Comparison of ENCODE assay signal across 14 cellular contexts in the genomic region with DNA sequence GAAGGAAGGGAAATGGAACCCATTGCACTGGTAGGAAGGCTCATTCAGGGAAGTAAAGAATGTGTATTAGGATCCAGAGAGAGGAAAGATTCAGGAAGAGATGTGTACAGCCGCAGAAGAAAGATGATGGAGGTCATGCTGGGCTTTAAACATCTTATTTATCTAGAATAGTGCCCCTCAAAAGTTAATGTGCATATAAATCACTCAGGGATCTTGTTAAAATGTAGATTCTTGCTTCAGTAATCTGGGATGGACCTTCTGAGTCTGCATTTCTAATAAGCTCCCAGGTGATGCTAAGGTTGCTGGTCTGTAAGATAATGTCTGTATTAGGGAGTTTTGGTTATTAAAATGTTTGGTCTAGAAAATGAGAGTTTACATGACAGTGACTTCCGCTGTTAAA. TPM values are rescaled to one million over a fixed set of nuclear protein-coding genes. Genes with fewer than 3 reads are reported as not detected.
DNase-seq lines count a peak whose midpoint lies in the region; ATAC-seq and TF ChIP-seq lines count a peak whose summit lies in the region.
"Had no signal": no experiment of that assay in that cellular context is flagged by ENCODE, and none has a peak within 500 bp of the region (broad histone marks: within the 10 kb centered on the region; RNA-seq: fewer than 3 reads in every experiment).

No MANE protein-coding gene starts in this region.

- no peak for DNase-seq in HEK293T (ENCODE audit: extremely low spot score)
- DNase-seq in mucosa of descending colon = no peak
- DNase-seq in NCI-H2171 (lab: John Stamatoyannopoulos, UW) = no peak
- no peak for DNase-seq in ureter (ENCODE audit: low spot score)
- no peak for DNase-seq in COLO829 (ENCODE audit: low spot score)
- DNase-seq: C1 segment of cervical spinal cord; CD4-positive, alpha-beta T cell; DMS79 treated with DMSO at 0.1 percent for 48 hours; EL; HCEC 1CT had no signal

- H3K4me1 ChIP-seq in mucosa of descending colon (ENCODE audit: low read depth) = no peaks in the 10 kb centered on the region

- peak overlapping the region; percentile 83 for H3K27ac ChIP-seq in VCaP

- no peaks in the 10 kb centered on the region for H3K36me3 ChIP-seq in mucosa of descending colon (ENCODE audit: low read depth)

- CTCF ChIA-PET in HEK293T (lab: Yijun Ruan, JAX) = no interaction called here

- intact Hi-C loops in mucosa of descending colon (cut with DNase I, micrococcal nuclease) = no loop called here

- POLR2A ChIA-PET in HEK293T (lab: Yijun Ruan, JAX) = no interaction called here

- no peak overlapping the region for H3K4me3 ChIP-seq in mucosa of descending colon
- H3K4me3 ChIP-seq: K562 had no signal

- H3K9me3 ChIP-seq in mucosa of descending colon = no peaks in the 10 kb centered on the region

- TF ChIP-seq CTCF in VCaP (conservative IDR thresholded peaks at IDR 0.05) (no peak), mucosa of descending colon (IDR thresholded peaks at IDR 0.05) (no peak)

- ATAC-seq in mucosa of descending colon (peak; percentile 32), HG03469 (IDR thresholded peaks at IDR 0.05; ENCODE audit: unreplicated experiment) (no peak)
- ATAC-seq: K562 had no signal

TF ChIP-seq in HEK293T, 16 proteins besides CTCF, POLR2A, EP300 and RAD21:
- no peak for TF ChIP-seq FOXM1 (IDR thresholded peaks at IDR 0.05; ENCODE audit: borderline replicate concordance)
- no peak for TF ChIP-seq ARNT (IDR thresholded peaks at IDR 0.05)
- TF ChIP-seq, protein P1, sequence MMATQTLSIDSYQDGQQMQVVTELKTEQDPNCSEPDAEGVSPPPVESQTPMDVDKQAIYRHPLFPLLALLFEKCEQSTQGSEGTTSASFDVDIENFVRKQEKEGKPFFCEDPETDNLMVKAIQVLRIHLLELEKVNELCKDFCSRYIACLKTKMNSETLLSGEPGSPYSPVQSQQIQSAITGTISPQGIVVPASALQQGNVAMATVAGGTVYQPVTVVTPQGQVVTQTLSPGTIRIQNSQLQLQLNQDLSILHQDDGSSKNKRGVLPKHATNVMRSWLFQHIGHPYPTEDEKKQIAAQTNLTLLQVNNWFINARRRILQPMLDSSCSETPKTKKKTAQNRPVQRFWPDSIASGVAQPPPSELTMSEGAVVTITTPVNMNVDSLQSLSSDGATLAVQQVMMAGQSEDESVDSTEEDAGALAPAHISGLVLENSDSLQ (IDR thresholded peaks at IDR 0.05) = peak; percentile 86
- TF ChIP-seq SP1 (IDR thresholded peaks at IDR 0.05) = no peak

RNA-seq across cellular contexts. Expression of gene ADGRL2, which starts 46.3 kb away (rescaled TPM):
- total RNA-seq in mucosa of descending colon (10 to 100 TPM in 1 of 3 donors, 1 to 10 TPM in 2; 4.5 to 31.7 (median 9.2) TPM), ureter (41.9 TPM)
- total RNA-seq: B cell; CD4-positive, alpha-beta T cell had no signal
